ENCODE assay signal across 29 cellular contexts in the genomic region with DNA sequence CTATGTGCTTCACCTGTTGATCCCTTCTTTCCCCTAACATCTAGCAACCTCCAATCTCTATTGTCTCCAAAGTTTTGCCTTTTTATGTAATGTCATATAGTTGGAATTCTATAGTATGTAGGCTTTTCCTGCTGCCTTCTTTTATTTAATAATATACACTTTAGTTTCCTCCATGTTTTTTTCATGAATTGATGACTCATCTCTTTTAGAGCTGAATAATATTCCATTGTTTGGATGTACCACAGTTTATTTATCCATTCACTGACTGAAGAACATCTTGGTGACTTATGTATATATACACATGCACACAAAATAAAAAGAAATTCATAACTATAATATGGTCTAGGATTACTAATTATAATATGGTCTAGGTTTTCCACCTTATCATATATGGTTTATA.
A peak's percentile ranks its signal among the peaks of the same experiment; 100 is the strongest.
DNase-seq lines count a peak whose midpoint lies in the region; ATAC-seq, FAIRE-seq and TF ChIP-seq lines count a peak whose summit lies in the region.
"Had no signal": no experiment of that assay in that cellular context is flagged by ENCODE, and none has a peak within 500 bp of the region (broad histone marks: within the 10 kb centered on the region; RNA-seq: fewer than 3 reads in every experiment).

No MANE protein-coding gene starts in this region.

- H3K4me2 ChIP-seq in HepG2 (ENCODE audit: low read depth, low read length) = no peak overlapping the region
- H3K4me2 ChIP-seq: A549; BLaER1; BLaER1 treated with 17β-estradiol and CSF1 and Interleukin-3, amounts not matched to agents 10 nM and 100 nM had no signal

- no peak overlapping the region for H2AFZ ChIP-seq in HepG2 (ENCODE audit: low read length)

- CTCF ChIA-PET in HepG2 (lab: Yijun Ruan, JAX; ENCODE audit: low intra/inter-chr PET ratio, low total read pairs) = no interaction called here

- TF ChIP-seq CTCF in HepG2 (CRISPR knock-in tag; IDR thresholded peaks at IDR 0.05) = no peak
- TF ChIP-seq CTCF in right lobe of liver (IDR thresholded peaks at IDR 0.05) = no peak

- H3K9me3 ChIP-seq in HepG2 (ENCODE audit: low read length) (no peaks in the 10 kb centered on the region), right lobe of liver (no peaks in the 10 kb centered on the region)
- H3K9me3 ChIP-seq: A549; BE2C; BLaER1; BLaER1 treated with 17β-estradiol and CSF1 and Interleukin-3, amounts not matched to agents 10 nM and 100 nM; Caco-2 had no signal

- no peak for TF ChIP-seq EP300 in HepG2 (IDR thresholded peaks at IDR 0.05; ENCODE audit: low read depth in 2 of 2, low read length in 2 of 2)
- TF ChIP-seq EP300 in HepG2 (CRISPR knock-in tag; IDR thresholded peaks at IDR 0.05; ENCODE audit: borderline replicate concordance) = no peak

- FAIRE-seq in HepG2 (lab: Jason Lieb, UNC) = no peak
- FAIRE-seq: A204.1, A549, D721Med had no signal

- H3K4me3 ChIP-seq in HepG2 (replicated peaks in 1 of 3; ENCODE audit: insufficient read depth in 1 of 3, low read depth in 2 of 3, low read length in 3 of 3) (no peak overlapping the region), right lobe of liver (no peak overlapping the region)
- H3K4me3 ChIP-seq: A549; BLaER1; BLaER1 treated with 17β-estradiol and CSF1 and Interleukin-3, amounts not matched to agents 10 nM and 100 nM had no signal

- DNase-seq in HepG2 (ENCODE audit: low spot score) = no peak
- DNase-seq in right lobe of liver = no peak
- DNase-seq: 8988T; ACHN; AML-193; BE2C; C1 segment of cervical spinal cord; Caco-2; Calu3; CD4-positive, alpha-beta memory T cell; CD4-positive, alpha-beta T cell; CD4-positive, CD25-positive, alpha-beta regulatory T cell; CD8-positive, alpha-beta memory T cell; CD8-positive, alpha-beta T cell; COR-L47; DMS 273 treated with DMSO at 0.1 percent for 48 hours; DMS153; DMS53; DMS79; DMS79 treated with DMSO at 0.1 percent for 48 hours; DND-41; EL had no signal

- H3K79me2 ChIP-seq in HepG2 (ENCODE audit: insufficient read depth, low read length) = no peaks in the 10 kb centered on the region

- no TSS peak for BruUV-seq in HepG2 (replicated peaks; lab: Mats Ljungman, UMichigan)

- POLR2A ChIA-PET in HepG2 (lab: Yijun Ruan, JAX) = no interaction called here

- no peak overlapping the region for H3K9ac ChIP-seq in HepG2 (ENCODE audit: insufficient read depth, low read depth, low read length)
- H3K9ac ChIP-seq: BLaER1; BLaER1 treated with 17β-estradiol and CSF1 and Interleukin-3, amounts not matched to agents 10 nM and 100 nM had no signal

- ATAC-seq in HepG2 (no peak), right lobe of liver (no peak)
- ATAC-seq: A549; CD8-positive, alpha-beta T cell had no signal

- intact Hi-C loops in HepG2 (cut with micrococcal nuclease; ENCODE audit: unreplicated experiment) (no loop called here), right lobe of liver (cut with DNase I) (no loop called here)

- H3K27ac ChIP-seq in HepG2 (ENCODE audit: extremely low read length, insufficient read depth, low read length) = no peak overlapping the region
- H3K27ac ChIP-seq in right lobe of liver = no peak overlapping the region
- H3K27ac ChIP-seq: 22Rv1; A549; BLaER1; BLaER1 treated with 17β-estradiol and CSF1 and Interleukin-3, amounts not matched to agents 10 nM and 100 nM; C4-2B had no signal

- in situ Hi-C loops in HepG2 (cut with HindIII; ENCODE audit: extremely low pct_ligation_motif_present, low pct_unique_long_range_greater_than_20kb) = no loop called here

- H3K36me3 ChIP-seq in HepG2 (replicated peaks in 1 of 2; ENCODE audit: control insufficient read depth in 1 of 2, insufficient read depth in 2 of 2, low read length in 2 of 2) (no peaks in the 10 kb centered on the region), right lobe of liver (no peaks in the 10 kb centered on the region)
- H3K36me3 ChIP-seq: BE2C; BLaER1; BLaER1 treated with 17β-estradiol and CSF1 and Interleukin-3, amounts not matched to agents 10 nM and 100 nM had no signal

- no peak for TF ChIP-seq POLR2A in HepG2 (IDR thresholded peaks at IDR 0.05; ENCODE audit: insufficient read depth in 1 of 2, low read depth in 2 of 2, low read length in 2 of 2)
- TF ChIP-seq POLR2A in right lobe of liver (IDR thresholded peaks at IDR 0.05) = no peak

- no peaks in the 10 kb centered on the region for H4K20me1 ChIP-seq in HepG2 (ENCODE audit: insufficient read depth, low read length)
- H4K20me1 ChIP-seq: BLaER1; BLaER1 treated with 17β-estradiol and CSF1 and Interleukin-3, amounts not matched to agents 10 nM and 100 nM had no signal

- no peak for TF ChIP-seq RAD21 in HepG2 (CRISPR knock-in tag; IDR thresholded peaks at IDR 0.05)

- H3K4me1 ChIP-seq in HepG2 (ENCODE audit: insufficient read depth, low read length) = no peaks in the 10 kb centered on the region
- no peaks in the 10 kb centered on the region for H3K4me1 ChIP-seq in right lobe of liver
- H3K4me1 ChIP-seq: A549; BE2C; BLaER1; BLaER1 treated with 17β-estradiol and CSF1 and Interleukin-3, amounts not matched to agents 10 nM and 100 nM; Caco-2 had no signal

- H3K27me3 ChIP-seq in HepG2 (ENCODE audit: control insufficient read depth in 1 of 2, insufficient read depth in 2 of 2, low read length in 2 of 2) (no peaks in the 10 kb centered on the region), right lobe of liver (no peaks in the 10 kb centered on the region)
- H3K27me3 ChIP-seq: BE2C; BLaER1; BLaER1 treated with 17β-estradiol and CSF1 and Interleukin-3, amounts not matched to agents 10 nM and 100 nM had no signal

TF ChIP-seq in HepG2, 621 proteins besides CTCF, POLR2A, EP300 and RAD21:
- TF ChIP-seq ZNF839 (CRISPR knock-in tag; IDR thresholded peaks at IDR 0.05; ENCODE audit: borderline replicate concordance) (no peak), DNMT1 (CRISPR knock-in tag; IDR thresholded peaks at IDR 0.05) (no peak), ZNF501 (CRISPR knock-in tag; IDR thresholded peaks at IDR 0.05) (no peak), MAFK (conservative IDR thresholded peaks at IDR 0.05 in 1 of 2, IDR thresholded peaks at IDR 0.05 in 1 of 2; ENCODE audit: low read length in 2 of 2) (peak; percentile 49 to 82; a peak in 3 of 4 replicates), MAFF (IDR thresholded peaks at IDR 0.05; ENCODE audit: low read depth, low read length) (peak; percentile 70)
TF ChIP-seq in HepG2: peak in this region for 2.
